2 cellular contexts compared by ENCODE assay signal in the genomic region with DNA sequence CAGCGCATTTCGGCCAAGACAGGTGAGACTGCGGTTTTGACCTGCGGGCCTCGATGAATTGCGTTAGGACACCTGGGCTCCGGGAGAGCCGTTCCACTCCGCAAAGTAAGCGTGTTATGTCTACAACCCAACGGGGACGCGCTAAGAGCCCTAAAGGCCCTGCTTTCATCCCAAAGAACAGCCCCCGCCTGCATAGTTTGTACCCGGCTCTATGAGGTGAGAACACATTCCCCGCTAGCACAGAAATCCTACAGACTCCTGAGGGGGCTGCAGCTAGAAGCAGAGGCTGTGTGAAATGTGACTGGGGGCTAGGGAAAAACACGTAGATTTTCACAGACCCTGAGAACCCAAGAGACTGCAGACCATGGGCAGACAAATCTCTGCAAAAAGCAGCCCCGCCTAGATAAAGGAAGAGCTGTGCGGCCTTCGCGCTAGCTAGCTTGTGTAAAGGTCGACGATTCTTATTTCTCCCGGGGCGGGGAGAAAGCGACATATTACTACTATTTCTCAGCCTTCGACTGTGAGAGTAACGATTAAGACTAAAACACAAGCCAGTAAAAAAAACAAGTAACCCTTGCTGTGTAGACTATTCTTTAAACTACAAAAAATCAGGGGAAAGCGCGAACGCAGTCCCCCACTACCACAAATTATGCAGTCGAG.
A peak's percentile ranks its signal among the peaks of the same experiment; 100 is the strongest.
TF ChIP-seq lines count a peak whose summit lies in the region.

No MANE protein-coding gene starts in this region.

TF ChIP-seq in A549, 52 proteins besides CTCF, POLR2A, EP300 and RAD21 (continued from another document):
- TF ChIP-seq HOXA7 (CRISPR knock-in tag; IDR thresholded peaks at IDR 0.05) (0 out of 2 replicates have a peak, but pooled peaks have one; percentile 63), FOSB (CRISPR knock-in tag; IDR thresholded peaks at IDR 0.05) (peak; percentile 65; the same call in 1 of the 2 replicates), TFCP2L1 (CRISPR knock-in tag; IDR thresholded peaks at IDR 0.05) (0 out of 2 replicates have a peak, but pooled peaks have one; percentile 50)

TF ChIP-seq in HEK293, 187 proteins besides CTCF, POLR2A, EP300 and RAD21:
- TF ChIP-seq ZBTB26 (tag by site-specific recombination; optimal IDR thresholded peaks at IDR 0.05) = peak; percentile 30
- TF ChIP-seq ZSCAN30 (tag by site-specific recombination; IDR thresholded peaks at IDR 0.05) = 0 out of 2 replicates have a peak, but pooled peaks have one; percentile 17
